ENCODE assay signal across 8 cellular contexts in the genomic region with DNA sequence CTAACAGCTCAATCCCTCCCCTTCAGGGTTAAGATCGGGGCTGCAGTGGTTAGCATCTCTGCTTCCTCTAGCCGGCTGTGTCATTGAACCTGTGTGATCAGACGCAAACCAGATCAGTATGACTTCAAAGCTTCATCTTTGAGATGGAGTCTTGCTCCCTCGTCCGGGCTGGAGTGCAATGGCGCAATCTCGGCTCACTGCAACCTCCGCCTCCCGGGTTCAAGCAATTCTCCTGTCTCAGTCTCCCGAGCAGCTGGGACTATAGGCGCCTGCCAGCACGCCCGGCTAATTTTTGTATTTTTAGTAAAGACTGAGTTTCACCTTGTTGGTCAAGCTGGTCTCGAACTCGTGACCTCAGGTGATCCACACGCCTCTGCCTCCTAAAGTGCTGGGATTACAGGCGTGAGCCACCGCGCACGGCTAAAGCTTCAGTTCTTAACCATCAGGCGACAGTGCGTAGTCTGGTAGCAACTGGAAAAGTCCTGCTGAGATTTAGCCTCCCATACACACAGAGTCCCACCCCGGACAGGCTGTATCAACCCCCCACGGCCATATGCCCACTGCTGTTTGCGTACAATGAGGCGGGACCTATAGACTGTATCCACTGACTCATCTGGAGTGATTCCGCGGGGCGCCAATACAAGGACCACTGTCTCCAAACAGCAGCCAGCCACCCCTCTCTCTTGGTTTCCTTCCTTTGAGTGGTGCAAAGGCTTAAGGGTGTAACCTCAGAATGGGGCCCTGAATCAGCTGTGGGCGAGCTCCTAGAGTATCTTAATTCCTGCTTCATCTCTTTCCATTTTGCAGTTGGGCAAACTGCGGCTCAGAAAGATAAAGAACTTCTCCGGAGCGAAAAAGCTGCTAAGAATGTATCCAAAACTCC. TPM values are rescaled to one million over a fixed set of nuclear protein-coding genes. Genes with fewer than 3 reads are reported as not detected.
DNase-seq lines count a peak whose midpoint lies in the region; ATAC-seq and TF ChIP-seq lines count a peak whose summit lies in the region.

No MANE protein-coding gene starts in this region.

- H3K4me3 Mint-ChIP-seq in activated B cell treated with CpG ODN at 0.5 μM for 24 hours: peak overlapping the region; percentile 96

- CTCF ChIA-PET in activated B cell treated with CpG ODN at 0.5 μM for 24 hours (lab: Charles Lee): interaction anchor here (1.0 to 2.8 kb wide), 8 partner anchors 13 to 510 kb away, joined by 3 to 16 read pairs (median 4); a partner anchor contains a TSS

- TF ChIP-seq CTCF in GM13976 (IDR thresholded peaks at IDR 0.05; ENCODE audit: borderline replicate concordance, control extremely low read depth, extremely low read depth, insufficient read depth, missing control alignments): no peak
- no peak for TF ChIP-seq CTCF in activated B cell treated with CpG ODN at 0.5 μM for 24 hours (IDR thresholded peaks at IDR 0.05)

- DNase-seq in GM13976 (ENCODE audit: low spot score): peak; percentile 71
- peak; percentile 71 for DNase-seq in NCI-H146 treated with DMSO at 0.1 percent for 48 hours (lab: John Stamatoyannopoulos, UW; ENCODE audit: unreplicated experiment)
- no peak for DNase-seq in activated B cell treated with CpG ODN at 0.5 μM for 24 hours
- peak in 39 of 61 donors; percentile 19 to 84 (median 61) for DNase-seq in caudate nucleus (lab: John Stamatoyannopoulos, UW)
- peak; percentile 28 for DNase-seq in kidney tubule cell (ENCODE audit: low spot score)
- peak; percentile 64 to 78 for DNase-seq in stimulated activated CD4-positive, alpha-beta T cell treated with anti-CD3 and anti-CD28 coated beads, Interleukin-15, amount 100 ng/mL, for 48 hours (ENCODE audit: low read depth in 2 of 2)
- DNase-seq in NCI-H2029 (lab: John Stamatoyannopoulos, UW): no peak

- H3K9me3 Mint-ChIP-seq in activated B cell treated with CpG ODN at 0.5 μM for 24 hours: no peaks in the 10 kb centered on the region

- in situ Hi-C loops in GM13976 (cut with MboI; ENCODE audit: low sequenced_read_pairs, unreplicated experiment): no loop called here

- H3K27me3 Mint-ChIP-seq in activated B cell treated with CpG ODN at 0.5 μM for 24 hours: no peaks in the 10 kb centered on the region

- H3K27ac Mint-ChIP-seq in activated B cell treated with CpG ODN at 0.5 μM for 24 hours: peak overlapping the region; percentile 99

- POLR2A ChIA-PET in activated B cell treated with CpG ODN at 0.5 μM for 24 hours (lab: Charles Lee): interaction anchor here (0.6 to 13.8 kb wide), 25 partner anchors 9 to 1845 kb away, joined by 3 to 659 read pairs (median 4); a partner anchor contains a TSS

- ATAC-seq in HG02623 (IDR thresholded peaks at IDR 0.05; ENCODE audit: unreplicated experiment) (peak; percentile 27), activated B cell treated with CpG ODN at 0.5 μM for 24 hours (ENCODE audit: low read depth) (peak; percentile 43)

- intact Hi-C loops in activated B cell treated with CpG ODN at 0.5 μM for 24 hours (cut with micrococcal nuclease): loop anchor here (1.0 to 10.0 kb wide), 9 partner anchors 15 to 732 kb away; a partner anchor contains a TSS

- peaks cover 10% of the 10 kb centered on the region for H3K36me3 Mint-ChIP-seq in activated B cell treated with CpG ODN at 0.5 μM for 24 hours (ENCODE audit: low read depth)

- peaks cover 56% of the 10 kb centered on the region for H3K4me1 Mint-ChIP-seq in activated B cell treated with CpG ODN at 0.5 μM for 24 hours

- peak overlapping the region; percentile 58 for H3K27ac ChIP-seq in caudate nucleus (ENCODE audit: low read depth, low read length)

RNA-seq across cellular contexts. Expression of a gene that starts 23.3 kb away (rescaled TPM):
- total RNA-seq in activated B cell treated with CpG ODN at 0.5 μM for 24 hours: not detected in 2 replicates

RNA-seq across cellular contexts. Expression of a gene that starts 27.8 kb away (rescaled TPM):
- 310 and 324 TPM in 2 replicates for total RNA-seq in activated B cell treated with CpG ODN at 0.5 μM for 24 hours

RNA-seq across cellular contexts. Expression of a gene that starts 47.9 kb away (rescaled TPM):
- total RNA-seq in activated B cell treated with CpG ODN at 0.5 μM for 24 hours: not detected in 2 replicates

Comparison
In these comparisons a context has a peak if more than half of its experiments do, and no peak if none do; other contexts are left out.
1. DNase-seq: peak in GM13976 (single experiment), NCI-H146 treated with DMSO at 0.1 percent for 48 hours (single experiment), caudate nucleus (39 of 61), kidney tubule cell (single experiment) and stimulated activated CD4-positive, alpha-beta T cell treated with anti-CD3 and anti-CD28 coated beads, Interleukin-15, amount 100 ng/mL, for 48 hours (2 of 2); none in activated B cell treated with CpG ODN at 0.5 μM for 24 hours (single experiment) and NCI-H2029 (single experiment).